Comparison of ENCODE assay signal across 8 cellular contexts in the genomic region with DNA sequence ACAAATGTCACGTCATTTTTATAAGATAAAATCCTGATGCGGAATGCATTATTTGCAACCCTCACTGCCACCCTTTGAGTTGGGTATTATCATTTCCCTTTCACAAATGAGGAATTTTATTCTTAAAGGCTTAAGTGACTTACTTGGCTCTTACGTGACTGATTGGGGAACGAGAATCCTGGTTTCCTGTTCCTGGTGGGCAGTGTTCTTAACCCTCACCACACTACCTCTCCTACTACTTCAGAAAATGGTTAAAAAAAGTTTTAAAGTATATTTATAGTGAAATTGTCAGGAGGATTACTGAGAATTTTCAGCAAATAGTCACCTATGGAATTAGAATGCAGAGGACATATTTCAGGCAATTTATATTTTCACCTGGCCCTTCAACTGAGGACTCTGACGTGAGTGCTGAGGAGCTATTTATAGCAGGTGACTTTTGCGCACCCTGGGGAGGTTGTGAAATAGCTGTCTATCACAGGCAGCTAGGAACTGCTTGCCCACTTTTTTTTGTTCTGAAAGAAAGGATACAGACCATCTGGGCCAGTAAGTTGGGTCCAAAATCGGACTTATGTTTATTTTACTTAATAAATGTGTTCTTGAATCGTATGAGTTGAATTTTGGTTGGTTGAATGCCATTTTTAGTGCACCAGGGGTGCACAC. TPM values are rescaled to one million over a fixed set of nuclear protein-coding genes. Genes with fewer than 3 reads are reported as not detected.
DNase-seq lines count a peak whose midpoint lies in the region; ATAC-seq and TF ChIP-seq lines count a peak whose summit lies in the region.

No MANE protein-coding gene starts in this region.

- H3K4me1 ChIP-seq in adrenal gland (replicated peaks in 1 of 2), result no peaks in the 10 kb centered on the region
- no peaks in the 10 kb centered on the region for H3K4me1 ChIP-seq in ovary (ENCODE audit: insufficient read depth)

- peak; percentile 30 for DNase-seq in GDM1 (lab: John Stamatoyannopoulos, UW)
- peak; percentile 5 for DNase-seq in MG63
- DNase-seq in fibroblast of the conjunctiva (ENCODE audit: low read depth), result peak; percentile 46
- no peak for DNase-seq in adrenal gland
- no peak for DNase-seq in HT-29 (ENCODE audit: low spot score)
- DNase-seq in NCI-H526 treated with DMSO at 0.1 percent for 48 hours (lab: John Stamatoyannopoulos, UW), result no peak
- DNase-seq in ovary, result no peak

- intact Hi-C loops in adrenal gland (cut with DNase I), result no loop called here
- intact Hi-C loops in ovary (cut with DNase I), result no loop called here

- TF ChIP-seq EP300 in ovary (IDR thresholded peaks at IDR 0.05), result no peak

- ATAC-seq in GM21619 (IDR thresholded peaks at IDR 0.05; ENCODE audit: unreplicated experiment), result peak; percentile 92

- H3K4me3 ChIP-seq in MG63 (no peak overlapping the region), adrenal gland (no peak overlapping the region), ovary (no peak overlapping the region)

- 30 to 44% (median 38%) methylated on average over 8 of the region's 8 CpGs for WGBS in adrenal gland, 4 donors
- 35 to 42% (median 40%) methylated on average over 8 of the region's 8 CpGs for WGBS in ovary, 3 donors

- H3K36me3 ChIP-seq in MG63 (no peaks in the 10 kb centered on the region), adrenal gland (replicated peaks in 1 of 2) (no peaks in the 10 kb centered on the region), ovary (no peaks in the 10 kb centered on the region)

- peaks cover 8% of the 10 kb centered on the region; the same call in 1 of the 2 replicates for H3K9me3 ChIP-seq in MG63
- no peaks in the 10 kb centered on the region for H3K9me3 ChIP-seq in adrenal gland (replicated peaks in 1 of 3)
- no peaks in the 10 kb centered on the region for H3K9me3 ChIP-seq in ovary

- H3K27ac ChIP-seq in adrenal gland (peak overlapping the region in 1 of 5 donors; percentile 7), ovary (no peak overlapping the region)

- H3K27me3 ChIP-seq in MG63 (no peaks in the 10 kb centered on the region), adrenal gland (no peaks in the 10 kb centered on the region), ovary (no peaks in the 10 kb centered on the region)

- TF ChIP-seq POLR2A in adrenal gland (IDR thresholded peaks at IDR 0.05) (no peak), ovary (IDR thresholded peaks at IDR 0.05) (no peak)

- TF ChIP-seq CTCF in adrenal gland (IDR thresholded peaks at IDR 0.05) (no peak), ovary (IDR thresholded peaks at IDR 0.05) (no peak)

RNA-seq across cellular contexts. Expression of gene RASGRP3, which starts 18.7 kb away (rescaled TPM):
- 3.4 and 3.9 TPM in 2 replicates for total RNA-seq in MG63 (2014; rRNA removed; shearing (Covaris generic); ENCODE audit: low replicate concordance)
- total RNA-seq in adrenal gland (10 to 100 TPM in 6 of 8 donors, 1 to 10 TPM in 2; 3.3 to 23.8 (median 11.0) TPM), ovary (1 to 10 TPM; 1.9 to 6.3 (median 3.0) TPM)
- polyA plus RNA-seq in adrenal gland (1 to 10 TPM; 2.5 to 8.2 (median 4.8) TPM), ovary (1 to 10 TPM; 2.2 to 6.4 TPM)
- 0.41 and 1.3 TPM in 2 replicates for total RNA-seq in HT-29 (2014; rRNA removed; shearing (Covaris generic))

Comparison
In these comparisons a context has a peak if more than half of its experiments do, and no peak if none do; other contexts are left out.
1. DNase-seq: peak in GDM1 (single experiment), MG63 (single experiment) and fibroblast of the conjunctiva (single experiment); none in adrenal gland (0 of 7), HT-29 (single experiment), NCI-H526 treated with DMSO at 0.1 percent for 48 hours (single experiment) and ovary (0 of 5).